6 cellular contexts compared by ENCODE assay signal in the genomic region with DNA sequence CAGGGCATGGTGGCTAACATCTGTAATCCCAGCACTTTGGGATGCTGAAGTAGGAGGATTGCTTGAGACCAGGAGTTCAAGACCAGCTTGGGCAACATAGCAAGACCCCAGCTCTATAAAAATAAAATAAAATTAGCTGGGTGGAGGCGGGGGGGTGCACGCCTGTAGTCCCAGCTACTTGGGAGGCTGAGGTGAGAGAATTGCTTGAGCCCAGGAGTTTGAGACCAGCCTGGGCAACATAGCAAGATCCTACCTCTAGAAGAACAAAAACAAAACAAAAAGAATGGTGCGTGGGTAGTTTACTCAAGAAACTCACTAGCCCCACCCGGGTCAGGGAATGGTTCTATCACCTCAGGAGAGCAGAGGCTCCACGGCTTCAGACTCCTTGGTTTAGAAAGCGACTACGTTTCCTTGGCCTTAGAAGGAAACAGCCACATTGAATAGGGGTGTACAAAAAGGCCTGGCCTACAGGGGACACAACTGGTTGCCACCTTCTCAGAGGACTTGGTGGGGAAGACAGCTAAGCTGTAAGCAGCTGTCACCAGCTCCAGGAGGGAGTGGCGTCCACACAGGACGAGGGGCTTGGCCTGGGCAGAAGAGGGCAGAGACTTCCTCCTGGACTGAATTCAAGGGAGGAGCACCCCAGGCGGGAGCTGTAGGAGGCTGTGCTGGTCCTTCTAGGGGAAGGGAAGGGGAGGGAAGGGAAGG. TPM values are rescaled to one million over a fixed set of nuclear protein-coding genes. Genes with fewer than 3 reads are reported as not detected.
DNase-seq lines count a peak whose midpoint lies in the region; ATAC-seq, FAIRE-seq and TF ChIP-seq lines count a peak whose summit lies in the region.

No MANE protein-coding gene starts in this region.

- H3K4me1 ChIP-seq in Peyer's patch, result peaks cover 0 to 40% (median 5%) of the 10 kb centered on the region in 4 donors
- H3K4me1 ChIP-seq in gastroesophageal sphincter, result peaks cover 5 to 78% (median 22%) of the 10 kb centered on the region in 3 donors

- DNase-seq in GM06990 (ENCODE audit: extremely low read depth, insufficient read length) (no peak), Peyer's patch (peak in 2 of 3 donors; percentile 65 to 72), urothelium cell line (ENCODE audit: low spot score) (peak; percentile 88), posterior vena cava (ENCODE audit: low spot score) (no peak)
- no peak for DNase-seq in activated effector memory CD4-positive, alpha-beta T cell treated with Interleukin-2 at 50 U/mL for 16 hours

- H3K27me3 ChIP-seq in GM06990 (replicated peaks; ENCODE audit: control insufficient read depth, insufficient read depth, low read length), result no peaks in the 10 kb centered on the region
- no peaks in the 10 kb centered on the region for H3K27me3 ChIP-seq in Peyer's patch
- H3K27me3 ChIP-seq in gastroesophageal sphincter, result no peaks in the 10 kb centered on the region

- H3K9me3 ChIP-seq in Peyer's patch (no peaks in the 10 kb centered on the region), gastroesophageal sphincter (no peaks in the 10 kb centered on the region)

- H3K4me3 ChIP-seq in GM06990 (replicated peaks; ENCODE audit: low read depth, low read length), result peak overlapping the region; percentile 86
- peak overlapping the region in 3 of 4 donors; percentile 42 to 62 (median 56) for H3K4me3 ChIP-seq in Peyer's patch
- H3K4me3 ChIP-seq in gastroesophageal sphincter, result peak overlapping the region; percentile 14 to 55

- peak; percentile 14 for ATAC-seq in gastroesophageal sphincter

- TF ChIP-seq CTCF in GM06990 (IDR thresholded peaks at IDR 0.05; ENCODE audit: insufficient read depth, low read length, poor library complexity, severe bottlenecking) (no peak), Peyer's patch (IDR thresholded peaks at IDR 0.05) (no peak), gastroesophageal sphincter (IDR thresholded peaks at IDR 0.05) (no peak)

- TF ChIP-seq EP300 in gastroesophageal sphincter (IDR thresholded peaks at IDR 0.05), result no peak

- FAIRE-seq in urothelium cell line (lab: Jason Lieb, UNC), result no peak

- H3K27ac ChIP-seq in Peyer's patch, result peak overlapping the region in 3 of 4 donors; percentile 44 to 76 (median 74)
- H3K27ac ChIP-seq in gastroesophageal sphincter, result peak overlapping the region; percentile 40 to 84 (median 77)

- TF ChIP-seq POLR2A in Peyer's patch (IDR thresholded peaks at IDR 0.05), result no peak
- TF ChIP-seq POLR2A in gastroesophageal sphincter (IDR thresholded peaks at IDR 0.05), result no peak

- H3K36me3 ChIP-seq in GM06990 (ENCODE audit: control insufficient read depth, insufficient read depth, low read length) (peaks cover 12% of the 10 kb centered on the region), Peyer's patch (peaks cover 0 to 4% (median 0%) of the 10 kb centered on the region in 3 donors), gastroesophageal sphincter (peaks cover 0 to 5% of the 10 kb centered on the region in 2 donors)

- intact Hi-C loops in posterior vena cava (cut with DNase I), result no loop called here

- WGBS in gastroesophageal sphincter (ENCODE audit: low coverage in 1 of 2), 2 donors, result 40 to 72% methylated on average over 3 to 8 of the region's 10 CpGs

RNA-seq across cellular contexts. Expression of gene TK1, which starts 0.7 kb away (rescaled TPM):
- total RNA-seq in Peyer's patch (10 to 100 TPM in 2 of 4 donors, 1 to 10 TPM in 2; 6.2 to 46.2 (median 10.1) TPM), gastroesophageal sphincter (10 to 100 TPM in 2 of 4 donors, 1 to 10 TPM in 2; 3.4 to 24.8 (median 12.1) TPM), posterior vena cava (1 to 10 TPM; 1.1 to 1.4 TPM)

RNA-seq across cellular contexts. Expression of gene AFMID, which starts 1.0 kb away (rescaled TPM):
- total RNA-seq in Peyer's patch, result 10 to 100 TPM; 28.2 to 98.2 (median 51.7) TPM
- 10 to 100 TPM; 14.9 to 43.9 (median 31.6) TPM for total RNA-seq in gastroesophageal sphincter
- total RNA-seq in posterior vena cava, result 10 to 100 TPM in 1 of 2 donors, 1 to 10 TPM in 1; 6.1 to 13.6 TPM

RNA-seq across cellular contexts. Expression of gene SYNGR2, which starts 17.8 kb away (rescaled TPM):
- total RNA-seq in Peyer's patch, result 10 to 100 TPM; 51.2 to 87.2 (median 77.3) TPM
- 100 to 1,000 TPM in 1 of 4 donors, 10 to 100 TPM in 3; 49.9 to 151 (median 81.2) TPM for total RNA-seq in gastroesophageal sphincter
- 10 to 100 TPM; 44.5 to 58.1 TPM for total RNA-seq in posterior vena cava

RNA-seq across cellular contexts. Expression of gene BIRC5, which starts 27.9 kb away (rescaled TPM):
- 1 to 10 TPM; 2.4 to 6.5 (median 5.7) TPM for total RNA-seq in Peyer's patch
- total RNA-seq in gastroesophageal sphincter, result 1 to 10 TPM in 1 of 4 donors, under 1 TPM in 1, not detected in 2; 0.27 to 1.6 TPM
- 1 to 10 TPM in 1 of 2 donors, under 1 TPM in 1; 0.19 to 1.7 TPM for total RNA-seq in posterior vena cava

RNA-seq across cellular contexts. Expression of gene C17orf99, which starts 40.0 kb away (rescaled TPM):
- total RNA-seq in Peyer's patch (1 to 10 TPM in 1 of 4 donors, not detected in 3; 1.6 TPM), gastroesophageal sphincter (not detected), posterior vena cava (not detected)

Comparison
In these comparisons a context has a peak if more than half of its experiments do, and no peak if none do; other contexts are left out.
1. DNase-seq: peak in Peyer's patch (2 of 3) and urothelium cell line (single experiment); none in GM06990 (single experiment), posterior vena cava (single experiment) and activated effector memory CD4-positive, alpha-beta T cell treated with Interleukin-2 at 50 U/mL for 16 hours (single experiment).
2. H3K4me3 ChIP-seq: peak in every context shown above with its lines; median percentile 86 in GM06990; 56 in Peyer's patch; 34 in gastroesophageal sphincter.